ENCODE assay signal across 14 cellular contexts in the genomic region with DNA sequence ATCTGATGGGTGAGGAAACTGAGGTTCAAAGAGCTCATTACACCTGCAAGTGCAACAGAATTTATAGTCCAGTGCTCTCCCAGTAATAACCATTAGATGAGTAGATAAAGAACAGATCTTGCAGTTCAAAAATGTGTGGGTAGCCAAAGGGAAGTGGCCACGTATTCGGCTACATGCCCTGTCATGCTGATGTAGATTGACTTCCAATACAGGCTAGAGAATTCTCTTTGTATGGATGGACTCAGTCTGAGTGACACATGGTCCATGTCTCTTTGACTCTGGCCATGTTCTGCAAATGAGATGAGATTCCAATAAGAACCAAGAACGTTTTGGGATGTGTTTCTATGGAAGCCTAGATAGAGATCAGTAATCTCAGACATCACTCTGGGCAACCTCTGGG.
"Had no signal": no experiment of that assay in that cellular context is flagged by ENCODE, and none has a peak within 500 bp of the region (broad histone marks: within the 10 kb centered on the region; RNA-seq: fewer than 3 reads in every experiment).

No MANE protein-coding gene starts in this region.

- H3K9me3 ChIP-seq: adrenal gland, ovary, stomach, thyroid gland had no signal

- H3K4me3 ChIP-seq: adrenal gland, ovary, stomach, thyroid gland had no signal

- H3K36me3 ChIP-seq: adrenal gland, ovary, stomach, thyroid gland had no signal

- H3K27me3 ChIP-seq: adrenal gland, ovary, stomach, thyroid gland had no signal

- H3K4me1 ChIP-seq: thyroid gland had no signal

- DNase-seq: activated B cell treated with CpG ODN at 0.5 μM for 24 hours; activated CD4-positive, alpha-beta T cell treated with anti-CD3 and anti-CD28 coated beads, Interleukin-2, amount 10 ng/mL, durations not matched to agents 24 days and 14 days; activated CD8-positive, alpha-beta memory T cell treated with anti-CD3 and anti-CD28 coated beads for 24 hours; activated naive CD4-positive, alpha-beta T cell treated with anti-CD3 and anti-CD28 coated beads, Interleukin-2, amount 50 U/mL, for 16 hours; central memory CD4-positive, alpha-beta T cell; cortex of kidney; effector CD8-positive, alpha-beta T cell; ovary; stomach; T-helper 2 cell; thyroid gland had no signal

- FAIRE-seq: TTC549 had no signal

- H3K27ac ChIP-seq: epithelial cell of prostate, ovary, stomach, thyroid gland had no signal
